1 cellular context compared by ENCODE assay signal in genomic region chr1:66925558-66925910, GRCh38.
TF ChIP-seq lines count a peak whose summit lies in the region.

No MANE protein-coding gene starts in this region.

TF ChIP-seq in K562, 482 proteins besides CTCF, POLR2A, EP300 and RAD21 (continued from another document):
- TF ChIP-seq, protein P1, sequence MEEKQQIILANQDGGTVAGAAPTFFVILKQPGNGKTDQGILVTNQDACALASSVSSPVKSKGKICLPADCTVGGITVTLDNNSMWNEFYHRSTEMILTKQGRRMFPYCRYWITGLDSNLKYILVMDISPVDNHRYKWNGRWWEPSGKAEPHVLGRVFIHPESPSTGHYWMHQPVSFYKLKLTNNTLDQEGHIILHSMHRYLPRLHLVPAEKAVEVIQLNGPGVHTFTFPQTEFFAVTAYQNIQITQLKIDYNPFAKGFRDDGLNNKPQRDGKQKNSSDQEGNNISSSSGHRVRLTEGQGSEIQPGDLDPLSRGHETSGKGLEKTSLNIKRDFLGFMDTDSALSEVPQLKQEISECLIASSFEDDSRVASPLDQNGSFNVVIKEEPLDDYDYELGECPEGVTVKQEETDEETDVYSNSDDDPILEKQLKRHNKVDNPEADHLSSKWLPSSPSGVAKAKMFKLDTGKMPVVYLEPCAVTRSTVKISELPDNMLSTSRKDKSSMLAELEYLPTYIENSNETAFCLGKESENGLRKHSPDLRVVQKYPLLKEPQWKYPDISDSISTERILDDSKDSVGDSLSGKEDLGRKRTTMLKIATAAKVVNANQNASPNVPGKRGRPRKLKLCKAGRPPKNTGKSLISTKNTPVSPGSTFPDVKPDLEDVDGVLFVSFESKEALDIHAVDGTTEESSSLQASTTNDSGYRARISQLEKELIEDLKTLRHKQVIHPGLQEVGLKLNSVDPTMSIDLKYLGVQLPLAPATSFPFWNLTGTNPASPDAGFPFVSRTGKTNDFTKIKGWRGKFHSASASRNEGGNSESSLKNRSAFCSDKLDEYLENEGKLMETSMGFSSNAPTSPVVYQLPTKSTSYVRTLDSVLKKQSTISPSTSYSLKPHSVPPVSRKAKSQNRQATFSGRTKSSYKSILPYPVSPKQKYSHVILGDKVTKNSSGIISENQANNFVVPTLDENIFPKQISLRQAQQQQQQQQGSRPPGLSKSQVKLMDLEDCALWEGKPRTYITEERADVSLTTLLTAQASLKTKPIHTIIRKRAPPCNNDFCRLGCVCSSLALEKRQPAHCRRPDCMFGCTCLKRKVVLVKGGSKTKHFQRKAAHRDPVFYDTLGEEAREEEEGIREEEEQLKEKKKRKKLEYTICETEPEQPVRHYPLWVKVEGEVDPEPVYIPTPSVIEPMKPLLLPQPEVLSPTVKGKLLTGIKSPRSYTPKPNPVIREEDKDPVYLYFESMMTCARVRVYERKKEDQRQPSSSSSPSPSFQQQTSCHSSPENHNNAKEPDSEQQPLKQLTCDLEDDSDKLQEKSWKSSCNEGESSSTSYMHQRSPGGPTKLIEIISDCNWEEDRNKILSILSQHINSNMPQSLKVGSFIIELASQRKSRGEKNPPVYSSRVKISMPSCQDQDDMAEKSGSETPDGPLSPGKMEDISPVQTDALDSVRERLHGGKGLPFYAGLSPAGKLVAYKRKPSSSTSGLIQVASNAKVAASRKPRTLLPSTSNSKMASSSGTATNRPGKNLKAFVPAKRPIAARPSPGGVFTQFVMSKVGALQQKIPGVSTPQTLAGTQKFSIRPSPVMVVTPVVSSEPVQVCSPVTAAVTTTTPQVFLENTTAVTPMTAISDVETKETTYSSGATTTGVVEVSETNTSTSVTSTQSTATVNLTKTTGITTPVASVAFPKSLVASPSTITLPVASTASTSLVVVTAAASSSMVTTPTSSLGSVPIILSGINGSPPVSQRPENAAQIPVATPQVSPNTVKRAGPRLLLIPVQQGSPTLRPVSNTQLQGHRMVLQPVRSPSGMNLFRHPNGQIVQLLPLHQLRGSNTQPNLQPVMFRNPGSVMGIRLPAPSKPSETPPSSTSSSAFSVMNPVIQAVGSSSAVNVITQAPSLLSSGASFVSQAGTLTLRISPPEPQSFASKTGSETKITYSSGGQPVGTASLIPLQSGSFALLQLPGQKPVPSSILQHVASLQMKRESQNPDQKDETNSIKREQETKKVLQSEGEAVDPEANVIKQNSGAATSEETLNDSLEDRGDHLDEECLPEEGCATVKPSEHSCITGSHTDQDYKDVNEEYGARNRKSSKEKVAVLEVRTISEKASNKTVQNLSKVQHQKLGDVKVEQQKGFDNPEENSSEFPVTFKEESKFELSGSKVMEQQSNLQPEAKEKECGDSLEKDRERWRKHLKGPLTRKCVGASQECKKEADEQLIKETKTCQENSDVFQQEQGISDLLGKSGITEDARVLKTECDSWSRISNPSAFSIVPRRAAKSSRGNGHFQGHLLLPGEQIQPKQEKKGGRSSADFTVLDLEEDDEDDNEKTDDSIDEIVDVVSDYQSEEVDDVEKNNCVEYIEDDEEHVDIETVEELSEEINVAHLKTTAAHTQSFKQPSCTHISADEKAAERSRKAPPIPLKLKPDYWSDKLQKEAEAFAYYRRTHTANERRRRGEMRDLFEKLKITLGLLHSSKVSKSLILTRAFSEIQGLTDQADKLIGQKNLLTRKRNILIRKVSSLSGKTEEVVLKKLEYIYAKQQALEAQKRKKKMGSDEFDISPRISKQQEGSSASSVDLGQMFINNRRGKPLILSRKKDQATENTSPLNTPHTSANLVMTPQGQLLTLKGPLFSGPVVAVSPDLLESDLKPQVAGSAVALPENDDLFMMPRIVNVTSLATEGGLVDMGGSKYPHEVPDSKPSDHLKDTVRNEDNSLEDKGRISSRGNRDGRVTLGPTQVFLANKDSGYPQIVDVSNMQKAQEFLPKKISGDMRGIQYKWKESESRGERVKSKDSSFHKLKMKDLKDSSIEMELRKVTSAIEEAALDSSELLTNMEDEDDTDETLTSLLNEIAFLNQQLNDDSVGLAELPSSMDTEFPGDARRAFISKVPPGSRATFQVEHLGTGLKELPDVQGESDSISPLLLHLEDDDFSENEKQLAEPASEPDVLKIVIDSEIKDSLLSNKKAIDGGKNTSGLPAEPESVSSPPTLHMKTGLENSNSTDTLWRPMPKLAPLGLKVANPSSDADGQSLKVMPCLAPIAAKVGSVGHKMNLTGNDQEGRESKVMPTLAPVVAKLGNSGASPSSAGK (IDR thresholded peaks at IDR 0.05), result no peak
- TF ChIP-seq THRB (CRISPR knock-in tag; conservative IDR thresholded peaks at IDR 0.05), result no peak
- TF ChIP-seq FOXJ2 (tag; IDR thresholded peaks at IDR 0.05), result no peak
- peak; percentile 5 for TF ChIP-seq KDM5B (IDR thresholded peaks at IDR 0.05; ENCODE audit: insufficient replicate concordance, low read depth, low read length)
- no peak for TF ChIP-seq ZNF785 (CRISPR knock-in tag; IDR thresholded peaks at IDR 0.05)
- TF ChIP-seq, protein P2, sequence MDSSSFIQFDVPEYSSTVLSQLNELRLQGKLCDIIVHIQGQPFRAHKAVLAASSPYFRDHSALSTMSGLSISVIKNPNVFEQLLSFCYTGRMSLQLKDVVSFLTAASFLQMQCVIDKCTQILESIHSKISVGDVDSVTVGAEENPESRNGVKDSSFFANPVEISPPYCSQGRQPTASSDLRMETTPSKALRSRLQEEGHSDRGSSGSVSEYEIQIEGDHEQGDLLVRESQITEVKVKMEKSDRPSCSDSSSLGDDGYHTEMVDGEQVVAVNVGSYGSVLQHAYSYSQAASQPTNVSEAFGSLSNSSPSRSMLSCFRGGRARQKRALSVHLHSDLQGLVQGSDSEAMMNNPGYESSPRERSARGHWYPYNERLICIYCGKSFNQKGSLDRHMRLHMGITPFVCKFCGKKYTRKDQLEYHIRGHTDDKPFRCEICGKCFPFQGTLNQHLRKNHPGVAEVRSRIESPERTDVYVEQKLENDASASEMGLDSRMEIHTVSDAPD (CRISPR knock-in tag; IDR thresholded peaks at IDR 0.05), result no peak
- TF ChIP-seq ZBTB43 (CRISPR knock-in tag; IDR thresholded peaks at IDR 0.05), result 0 out of 2 replicates have a peak, but pooled peaks have one; percentile 1
- TF ChIP-seq RBFOX2 (IDR thresholded peaks at IDR 0.05; ENCODE audit: low read depth, low read length), result no peak
- no peak for TF ChIP-seq NR2C2 (CRISPR knock-in tag; IDR thresholded peaks at IDR 0.05)
- 0 out of 2 replicates have a peak, but pooled peaks have one; percentile 10 for TF ChIP-seq NR2C2 (tag; IDR thresholded peaks at IDR 0.05)
- no peak for TF ChIP-seq PCBP1 (IDR thresholded peaks at IDR 0.05; ENCODE audit: low read depth, low read length, poor library complexity, severe bottlenecking)
- no peak for TF ChIP-seq ZNF655 (CRISPR knock-in tag; IDR thresholded peaks at IDR 0.05)
- TF ChIP-seq HDAC2 (IDR thresholded peaks at IDR 0.05), result peak; percentile 62
- TF ChIP-seq, protein P3, sequence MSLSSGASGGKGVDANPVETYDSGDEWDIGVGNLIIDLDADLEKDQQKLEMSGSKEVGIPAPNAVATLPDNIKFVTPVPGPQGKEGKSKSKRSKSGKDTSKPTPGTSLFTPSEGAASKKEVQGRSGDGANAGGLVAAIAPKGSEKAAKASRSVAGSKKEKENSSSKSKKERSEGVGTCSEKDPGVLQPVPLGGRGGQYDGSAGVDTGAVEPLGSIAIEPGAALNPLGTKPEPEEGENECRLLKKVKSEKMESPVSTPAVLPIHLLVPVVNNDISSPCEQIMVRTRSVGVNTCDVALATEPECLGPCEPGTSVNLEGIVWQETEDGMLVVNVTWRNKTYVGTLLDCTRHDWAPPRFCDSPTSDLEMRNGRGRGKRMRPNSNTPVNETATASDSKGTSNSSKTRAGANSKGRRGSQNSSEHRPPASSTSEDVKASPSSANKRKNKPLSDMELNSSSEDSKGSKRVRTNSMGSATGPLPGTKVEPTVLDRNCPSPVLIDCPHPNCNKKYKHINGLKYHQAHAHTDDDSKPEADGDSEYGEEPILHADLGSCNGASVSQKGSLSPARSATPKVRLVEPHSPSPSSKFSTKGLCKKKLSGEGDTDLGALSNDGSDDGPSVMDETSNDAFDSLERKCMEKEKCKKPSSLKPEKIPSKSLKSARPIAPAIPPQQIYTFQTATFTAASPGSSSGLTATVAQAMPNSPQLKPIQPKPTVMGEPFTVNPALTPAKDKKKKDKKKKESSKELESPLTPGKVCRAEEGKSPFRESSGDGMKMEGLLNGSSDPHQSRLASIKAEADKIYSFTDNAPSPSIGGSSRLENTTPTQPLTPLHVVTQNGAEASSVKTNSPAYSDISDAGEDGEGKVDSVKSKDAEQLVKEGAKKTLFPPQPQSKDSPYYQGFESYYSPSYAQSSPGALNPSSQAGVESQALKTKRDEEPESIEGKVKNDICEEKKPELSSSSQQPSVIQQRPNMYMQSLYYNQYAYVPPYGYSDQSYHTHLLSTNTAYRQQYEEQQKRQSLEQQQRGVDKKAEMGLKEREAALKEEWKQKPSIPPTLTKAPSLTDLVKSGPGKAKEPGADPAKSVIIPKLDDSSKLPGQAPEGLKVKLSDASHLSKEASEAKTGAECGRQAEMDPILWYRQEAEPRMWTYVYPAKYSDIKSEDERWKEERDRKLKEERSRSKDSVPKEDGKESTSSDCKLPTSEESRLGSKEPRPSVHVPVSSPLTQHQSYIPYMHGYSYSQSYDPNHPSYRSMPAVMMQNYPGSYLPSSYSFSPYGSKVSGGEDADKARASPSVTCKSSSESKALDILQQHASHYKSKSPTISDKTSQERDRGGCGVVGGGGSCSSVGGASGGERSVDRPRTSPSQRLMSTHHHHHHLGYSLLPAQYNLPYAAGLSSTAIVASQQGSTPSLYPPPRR (CRISPR knock-in tag; IDR thresholded peaks at IDR 0.05; ENCODE audit: borderline replicate concordance), result 0 out of 2 replicates have a peak, but pooled peaks have one; percentile 11
- TF ChIP-seq RCOR1 (IDR thresholded peaks at IDR 0.05; ENCODE audit: borderline replicate concordance in 1 of 2, low read depth in 2 of 2, low read length in 2 of 2), result peak in 1 of 2 experiments; percentile 52; a peak in 1 of 4 replicates
- TF ChIP-seq, protein P4, sequence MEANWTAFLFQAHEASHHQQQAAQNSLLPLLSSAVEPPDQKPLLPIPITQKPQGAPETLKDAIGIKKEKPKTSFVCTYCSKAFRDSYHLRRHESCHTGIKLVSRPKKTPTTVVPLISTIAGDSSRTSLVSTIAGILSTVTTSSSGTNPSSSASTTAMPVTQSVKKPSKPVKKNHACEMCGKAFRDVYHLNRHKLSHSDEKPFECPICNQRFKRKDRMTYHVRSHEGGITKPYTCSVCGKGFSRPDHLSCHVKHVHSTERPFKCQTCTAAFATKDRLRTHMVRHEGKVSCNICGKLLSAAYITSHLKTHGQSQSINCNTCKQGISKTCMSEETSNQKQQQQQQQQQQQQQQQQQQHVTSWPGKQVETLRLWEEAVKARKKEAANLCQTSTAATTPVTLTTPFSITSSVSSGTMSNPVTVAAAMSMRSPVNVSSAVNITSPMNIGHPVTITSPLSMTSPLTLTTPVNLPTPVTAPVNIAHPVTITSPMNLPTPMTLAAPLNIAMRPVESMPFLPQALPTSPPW (CRISPR knock-in tag; IDR thresholded peaks at IDR 0.05), result no peak
- TF ChIP-seq YBX1 (IDR thresholded peaks at IDR 0.05), result no peak
- TF ChIP-seq ELF1 (tag; IDR thresholded peaks at IDR 0.05), result no peak
- no peak for TF ChIP-seq ZNF780A (CRISPR knock-in tag; IDR thresholded peaks at IDR 0.05)
- no peak for TF ChIP-seq RFX1 (IDR thresholded peaks at IDR 0.05)
